In the genomic region with DNA sequence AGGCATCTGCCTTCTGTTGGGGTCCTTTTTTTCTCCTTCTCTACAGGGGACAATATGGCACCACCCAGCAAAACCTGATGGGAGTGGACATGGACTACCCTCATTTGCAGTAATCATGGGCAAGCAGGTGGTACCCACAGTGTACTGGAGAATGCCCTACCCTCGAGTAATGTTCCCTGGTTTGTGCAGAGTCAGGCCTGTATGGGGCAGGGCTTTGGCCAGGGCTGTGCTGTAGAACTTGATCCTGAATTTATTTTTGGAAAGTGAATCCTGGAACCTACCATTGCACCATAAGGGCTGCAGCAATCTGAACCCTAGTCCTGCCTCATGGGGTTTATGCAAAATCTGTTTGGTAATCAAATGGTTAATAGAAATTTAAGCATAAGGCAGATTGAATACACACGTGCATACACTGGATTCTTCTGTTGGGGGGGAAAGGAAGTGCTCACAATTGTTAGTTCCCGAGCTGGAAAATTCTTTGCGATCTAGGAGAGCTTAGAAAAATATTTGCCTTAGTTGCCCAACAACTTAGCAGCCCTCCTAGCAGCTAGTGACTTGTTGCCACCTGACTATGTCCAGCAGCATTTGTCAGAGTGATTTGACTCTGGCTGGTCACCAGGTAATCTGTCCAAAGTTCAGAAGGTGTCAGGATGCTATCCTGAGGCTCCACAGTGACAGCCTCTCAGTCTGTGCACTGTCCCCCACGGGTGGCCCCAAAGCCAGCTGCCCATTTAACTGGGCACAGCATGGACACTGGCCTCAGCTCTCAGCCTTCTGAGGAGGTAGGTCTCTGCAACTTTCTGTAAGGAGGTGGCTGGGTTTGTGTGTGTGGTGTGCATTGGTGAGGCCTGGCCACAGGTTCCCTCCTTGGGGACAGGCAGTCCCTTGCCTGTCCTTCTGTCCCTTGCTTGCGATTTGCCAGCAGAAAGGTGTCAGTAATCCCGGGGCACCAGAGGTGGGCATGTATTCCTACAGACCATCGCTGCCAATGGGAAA, we compare ENCODE assay signal across 1 cellular context.
TF ChIP-seq lines count a peak whose summit lies in the region.

No MANE protein-coding gene starts in this region.

TF ChIP-seq in HepG2, 621 proteins besides CTCF, POLR2A, EP300 and RAD21 (continued from another document and continues in another):
- TF ChIP-seq, protein P1, sequence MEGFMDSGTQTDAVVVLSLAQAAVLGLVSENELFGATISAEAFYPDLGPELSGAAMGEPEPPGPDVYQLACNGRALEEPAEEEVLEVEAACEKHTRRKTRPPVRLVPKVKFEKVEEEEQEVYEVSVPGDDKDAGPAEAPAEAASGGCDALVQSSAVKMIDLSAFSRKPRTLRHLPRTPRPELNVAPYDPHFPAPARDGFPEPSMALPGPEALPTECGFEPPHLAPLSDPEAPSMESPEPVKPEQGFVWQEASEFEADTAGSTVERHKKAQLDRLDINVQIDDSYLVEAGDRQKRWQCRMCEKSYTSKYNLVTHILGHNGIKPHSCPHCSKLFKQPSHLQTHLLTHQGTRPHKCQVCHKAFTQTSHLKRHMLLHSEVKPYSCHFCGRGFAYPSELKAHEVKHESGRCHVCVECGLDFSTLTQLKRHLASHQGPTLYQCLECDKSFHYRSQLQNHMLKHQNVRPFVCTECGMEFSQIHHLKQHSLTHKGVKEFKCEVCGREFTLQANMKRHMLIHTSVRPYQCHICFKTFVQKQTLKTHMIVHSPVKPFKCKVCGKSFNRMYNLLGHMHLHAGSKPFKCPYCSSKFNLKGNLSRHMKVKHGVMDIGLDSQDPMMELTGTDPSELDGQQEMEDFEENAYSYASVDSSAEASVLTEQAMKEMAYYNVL (CRISPR knock-in tag; IDR thresholded peaks at IDR 0.05; ENCODE audit: borderline replicate concordance) = no peak
- TF ChIP-seq ZNF264 (CRISPR knock-in tag; IDR thresholded peaks at IDR 0.05) (peak; percentile 96), TOPORS (CRISPR knock-in tag; IDR thresholded peaks at IDR 0.05) (no peak), RFXANK (CRISPR knock-in tag; IDR thresholded peaks at IDR 0.05) (peak; percentile 95), MXI1 (IDR thresholded peaks at IDR 0.05; ENCODE audit: borderline replicate concordance, low read depth, low read length) (peak; percentile 71; the same call in 2 of the 3 replicates), ZNF207 (IDR thresholded peaks at IDR 0.05; ENCODE audit: borderline replicate concordance) (no peak), TEAD2 (CRISPR knock-in tag; IDR thresholded peaks at IDR 0.05) (no peak), ATF1 (CRISPR knock-in tag; IDR thresholded peaks at IDR 0.05) (peak; percentile 34; the same call in 1 of the 2 replicates), ZSCAN20 (CRISPR knock-in tag; IDR thresholded peaks at IDR 0.05; ENCODE audit: borderline replicate concordance) (0 out of 2 replicates have a peak, but pooled peaks have one; percentile 76), ZFAT (CRISPR knock-in tag; conservative IDR thresholded peaks at IDR 0.05) (no peak), ZNF33A (CRISPR knock-in tag; IDR thresholded peaks at IDR 0.05; ENCODE audit: borderline replicate concordance) (no peak), ZKSCAN5 (CRISPR knock-in tag; IDR thresholded peaks at IDR 0.05) (no peak), ZNF713 (CRISPR knock-in tag; IDR thresholded peaks at IDR 0.05) (no peak), CBX1 (IDR thresholded peaks at IDR 0.05; ENCODE audit: low read depth) (no peak), ZNF253 (CRISPR knock-in tag; IDR thresholded peaks at IDR 0.05; ENCODE audit: borderline replicate concordance) (no peak), SKI (IDR thresholded peaks at IDR 0.05; ENCODE audit: partially characterized antibody) (peak; percentile 60), MIER3 (CRISPR knock-in tag; IDR thresholded peaks at IDR 0.05; ENCODE audit: borderline replicate concordance) (peak; percentile 64; the same call in 1 of the 2 replicates), MTF1 (CRISPR knock-in tag; IDR thresholded peaks at IDR 0.05) (no peak), SMC3 (IDR thresholded peaks at IDR 0.05; ENCODE audit: low read length) (peak; percentile 48), ZNF138 (CRISPR knock-in tag; IDR thresholded peaks at IDR 0.05; ENCODE audit: low read depth) (no peak), ZNF652 (CRISPR knock-in tag; IDR thresholded peaks at IDR 0.05; ENCODE audit: borderline replicate concordance, low read depth) (peak; percentile 98), ZNF749 (CRISPR knock-in tag; IDR thresholded peaks at IDR 0.05; ENCODE audit: borderline replicate concordance) (peak; percentile 59; the same call in 1 of the 2 replicates), ZNF20 (CRISPR knock-in tag; IDR thresholded peaks at IDR 0.05) (no peak), ELF3 (CRISPR knock-in tag; IDR thresholded peaks at IDR 0.05) (peak; percentile 62; the same call in 1 of the 2 replicates), STAG1 (CRISPR knock-in tag; IDR thresholded peaks at IDR 0.05) (0 out of 2 replicates have a peak, but pooled peaks have one; percentile 3), ZNF558 (CRISPR knock-in tag; IDR thresholded peaks at IDR 0.05; ENCODE audit: borderline replicate concordance) (no peak; the same call in 1 of the 2 replicates), XRCC5 (optimal IDR thresholded peaks at IDR 0.05; ENCODE audit: low read length) (no peak), RBM22 (optimal IDR thresholded peaks at IDR 0.05; ENCODE audit: low read length) (no peak)
- TF ChIP-seq, protein P2, sequence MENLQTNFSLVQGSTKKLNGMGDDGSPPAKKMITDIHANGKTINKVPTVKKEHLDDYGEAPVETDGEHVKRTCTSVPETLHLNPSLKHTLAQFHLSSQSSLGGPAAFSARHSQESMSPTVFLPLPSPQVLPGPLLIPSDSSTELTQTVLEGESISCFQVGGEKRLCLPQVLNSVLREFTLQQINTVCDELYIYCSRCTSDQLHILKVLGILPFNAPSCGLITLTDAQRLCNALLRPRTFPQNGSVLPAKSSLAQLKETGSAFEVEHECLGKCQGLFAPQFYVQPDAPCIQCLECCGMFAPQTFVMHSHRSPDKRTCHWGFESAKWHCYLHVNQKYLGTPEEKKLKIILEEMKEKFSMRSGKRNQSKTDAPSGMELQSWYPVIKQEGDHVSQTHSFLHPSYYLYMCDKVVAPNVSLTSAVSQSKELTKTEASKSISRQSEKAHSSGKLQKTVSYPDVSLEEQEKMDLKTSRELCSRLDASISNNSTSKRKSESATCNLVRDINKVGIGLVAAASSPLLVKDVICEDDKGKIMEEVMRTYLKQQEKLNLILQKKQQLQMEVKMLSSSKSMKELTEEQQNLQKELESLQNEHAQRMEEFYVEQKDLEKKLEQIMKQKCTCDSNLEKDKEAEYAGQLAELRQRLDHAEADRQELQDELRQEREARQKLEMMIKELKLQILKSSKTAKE (CRISPR knock-in tag; IDR thresholded peaks at IDR 0.05; ENCODE audit: borderline replicate concordance) = no peak
- TF ChIP-seq, protein P3, sequence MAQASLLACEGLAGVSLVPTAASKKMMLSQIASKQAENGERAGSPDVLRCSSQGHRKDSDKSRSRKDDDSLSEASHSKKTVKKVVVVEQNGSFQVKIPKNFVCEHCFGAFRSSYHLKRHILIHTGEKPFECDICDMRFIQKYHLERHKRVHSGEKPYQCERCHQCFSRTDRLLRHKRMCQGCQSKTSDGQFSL (CRISPR knock-in tag; IDR thresholded peaks at IDR 0.05) = peak; percentile 97
- TF ChIP-seq, protein P4, sequence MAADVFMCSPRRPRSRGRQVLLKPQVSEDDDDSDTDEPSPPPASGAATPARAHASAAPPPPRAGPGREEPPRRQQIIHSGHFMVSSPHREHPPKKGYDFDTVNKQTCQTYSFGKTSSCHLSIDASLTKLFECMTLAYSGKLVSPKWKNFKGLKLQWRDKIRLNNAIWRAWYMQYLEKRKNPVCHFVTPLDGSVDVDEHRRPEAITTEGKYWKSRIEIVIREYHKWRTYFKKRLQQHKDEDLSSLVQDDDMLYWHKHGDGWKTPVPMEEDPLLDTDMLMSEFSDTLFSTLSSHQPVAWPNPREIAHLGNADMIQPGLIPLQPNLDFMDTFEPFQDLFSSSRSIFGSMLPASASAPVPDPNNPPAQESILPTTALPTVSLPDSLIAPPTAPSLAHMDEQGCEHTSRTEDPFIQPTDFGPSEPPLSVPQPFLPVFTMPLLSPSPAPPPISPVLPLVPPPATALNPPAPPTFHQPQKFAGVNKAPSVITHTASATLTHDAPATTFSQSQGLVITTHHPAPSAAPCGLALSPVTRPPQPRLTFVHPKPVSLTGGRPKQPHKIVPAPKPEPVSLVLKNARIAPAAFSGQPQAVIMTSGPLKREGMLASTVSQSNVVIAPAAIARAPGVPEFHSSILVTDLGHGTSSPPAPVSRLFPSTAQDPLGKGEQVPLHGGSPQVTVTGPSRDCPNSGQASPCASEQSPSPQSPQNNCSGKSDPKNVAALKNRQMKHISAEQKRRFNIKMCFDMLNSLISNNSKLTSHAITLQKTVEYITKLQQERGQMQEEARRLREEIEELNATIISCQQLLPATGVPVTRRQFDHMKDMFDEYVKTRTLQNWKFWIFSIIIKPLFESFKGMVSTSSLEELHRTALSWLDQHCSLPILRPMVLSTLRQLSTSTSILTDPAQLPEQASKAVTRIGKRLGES (CRISPR knock-in tag; IDR thresholded peaks at IDR 0.05; ENCODE audit: borderline replicate concordance) = no peak
- TF ChIP-seq, protein P5, sequence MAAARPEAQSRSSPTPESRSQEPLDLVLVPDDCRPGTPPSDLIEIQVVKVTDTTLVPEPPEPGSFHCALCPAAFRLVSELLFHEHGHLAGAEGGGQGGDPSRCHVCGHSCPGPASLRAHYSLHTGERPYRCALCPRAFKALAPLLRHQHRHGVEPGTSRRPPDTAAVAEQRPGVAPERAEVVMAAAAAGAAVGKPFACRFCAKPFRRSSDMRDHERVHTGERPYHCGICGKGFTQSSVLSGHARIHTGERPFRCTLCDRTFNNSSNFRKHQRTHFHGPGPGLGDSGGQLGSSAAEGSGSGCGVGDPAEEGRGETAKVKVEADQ (CRISPR knock-in tag; IDR thresholded peaks at IDR 0.05; ENCODE audit: borderline replicate concordance) = peak; percentile 71; the same call in 1 of the 2 replicates
- TF ChIP-seq, protein P6, sequence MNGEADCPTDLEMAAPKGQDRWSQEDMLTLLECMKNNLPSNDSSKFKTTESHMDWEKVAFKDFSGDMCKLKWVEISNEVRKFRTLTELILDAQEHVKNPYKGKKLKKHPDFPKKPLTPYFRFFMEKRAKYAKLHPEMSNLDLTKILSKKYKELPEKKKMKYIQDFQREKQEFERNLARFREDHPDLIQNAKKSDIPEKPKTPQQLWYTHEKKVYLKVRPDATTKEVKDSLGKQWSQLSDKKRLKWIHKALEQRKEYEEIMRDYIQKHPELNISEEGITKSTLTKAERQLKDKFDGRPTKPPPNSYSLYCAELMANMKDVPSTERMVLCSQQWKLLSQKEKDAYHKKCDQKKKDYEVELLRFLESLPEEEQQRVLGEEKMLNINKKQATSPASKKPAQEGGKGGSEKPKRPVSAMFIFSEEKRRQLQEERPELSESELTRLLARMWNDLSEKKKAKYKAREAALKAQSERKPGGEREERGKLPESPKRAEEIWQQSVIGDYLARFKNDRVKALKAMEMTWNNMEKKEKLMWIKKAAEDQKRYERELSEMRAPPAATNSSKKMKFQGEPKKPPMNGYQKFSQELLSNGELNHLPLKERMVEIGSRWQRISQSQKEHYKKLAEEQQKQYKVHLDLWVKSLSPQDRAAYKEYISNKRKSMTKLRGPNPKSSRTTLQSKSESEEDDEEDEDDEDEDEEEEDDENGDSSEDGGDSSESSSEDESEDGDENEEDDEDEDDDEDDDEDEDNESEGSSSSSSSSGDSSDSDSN (CRISPR knock-in tag; IDR thresholded peaks at IDR 0.05) = peak; percentile 33; the same call in 1 of the 2 replicates
- TF ChIP-seq, protein P7, sequence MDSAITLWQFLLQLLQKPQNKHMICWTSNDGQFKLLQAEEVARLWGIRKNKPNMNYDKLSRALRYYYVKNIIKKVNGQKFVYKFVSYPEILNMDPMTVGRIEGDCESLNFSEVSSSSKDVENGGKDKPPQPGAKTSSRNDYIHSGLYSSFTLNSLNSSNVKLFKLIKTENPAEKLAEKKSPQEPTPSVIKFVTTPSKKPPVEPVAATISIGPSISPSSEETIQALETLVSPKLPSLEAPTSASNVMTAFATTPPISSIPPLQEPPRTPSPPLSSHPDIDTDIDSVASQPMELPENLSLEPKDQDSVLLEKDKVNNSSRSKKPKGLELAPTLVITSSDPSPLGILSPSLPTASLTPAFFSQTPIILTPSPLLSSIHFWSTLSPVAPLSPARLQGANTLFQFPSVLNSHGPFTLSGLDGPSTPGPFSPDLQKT (CRISPR knock-in tag; IDR thresholded peaks at IDR 0.05; ENCODE audit: borderline replicate concordance) = no peak
- TF ChIP-seq, protein P8, sequence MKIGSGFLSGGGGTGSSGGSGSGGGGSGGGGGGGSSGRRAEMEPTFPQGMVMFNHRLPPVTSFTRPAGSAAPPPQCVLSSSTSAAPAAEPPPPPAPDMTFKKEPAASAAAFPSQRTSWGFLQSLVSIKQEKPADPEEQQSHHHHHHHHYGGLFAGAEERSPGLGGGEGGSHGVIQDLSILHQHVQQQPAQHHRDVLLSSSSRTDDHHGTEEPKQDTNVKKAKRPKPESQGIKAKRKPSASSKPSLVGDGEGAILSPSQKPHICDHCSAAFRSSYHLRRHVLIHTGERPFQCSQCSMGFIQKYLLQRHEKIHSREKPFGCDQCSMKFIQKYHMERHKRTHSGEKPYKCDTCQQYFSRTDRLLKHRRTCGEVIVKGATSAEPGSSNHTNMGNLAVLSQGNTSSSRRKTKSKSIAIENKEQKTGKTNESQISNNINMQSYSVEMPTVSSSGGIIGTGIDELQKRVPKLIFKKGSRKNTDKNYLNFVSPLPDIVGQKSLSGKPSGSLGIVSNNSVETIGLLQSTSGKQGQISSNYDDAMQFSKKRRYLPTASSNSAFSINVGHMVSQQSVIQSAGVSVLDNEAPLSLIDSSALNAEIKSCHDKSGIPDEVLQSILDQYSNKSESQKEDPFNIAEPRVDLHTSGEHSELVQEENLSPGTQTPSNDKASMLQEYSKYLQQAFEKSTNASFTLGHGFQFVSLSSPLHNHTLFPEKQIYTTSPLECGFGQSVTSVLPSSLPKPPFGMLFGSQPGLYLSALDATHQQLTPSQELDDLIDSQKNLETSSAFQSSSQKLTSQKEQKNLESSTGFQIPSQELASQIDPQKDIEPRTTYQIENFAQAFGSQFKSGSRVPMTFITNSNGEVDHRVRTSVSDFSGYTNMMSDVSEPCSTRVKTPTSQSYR (CRISPR knock-in tag; IDR thresholded peaks at IDR 0.05; ENCODE audit: borderline replicate concordance) = no peak; the same call in 1 of the 2 replicates
